9 cellular contexts compared by ENCODE assay signal in the genomic region with DNA sequence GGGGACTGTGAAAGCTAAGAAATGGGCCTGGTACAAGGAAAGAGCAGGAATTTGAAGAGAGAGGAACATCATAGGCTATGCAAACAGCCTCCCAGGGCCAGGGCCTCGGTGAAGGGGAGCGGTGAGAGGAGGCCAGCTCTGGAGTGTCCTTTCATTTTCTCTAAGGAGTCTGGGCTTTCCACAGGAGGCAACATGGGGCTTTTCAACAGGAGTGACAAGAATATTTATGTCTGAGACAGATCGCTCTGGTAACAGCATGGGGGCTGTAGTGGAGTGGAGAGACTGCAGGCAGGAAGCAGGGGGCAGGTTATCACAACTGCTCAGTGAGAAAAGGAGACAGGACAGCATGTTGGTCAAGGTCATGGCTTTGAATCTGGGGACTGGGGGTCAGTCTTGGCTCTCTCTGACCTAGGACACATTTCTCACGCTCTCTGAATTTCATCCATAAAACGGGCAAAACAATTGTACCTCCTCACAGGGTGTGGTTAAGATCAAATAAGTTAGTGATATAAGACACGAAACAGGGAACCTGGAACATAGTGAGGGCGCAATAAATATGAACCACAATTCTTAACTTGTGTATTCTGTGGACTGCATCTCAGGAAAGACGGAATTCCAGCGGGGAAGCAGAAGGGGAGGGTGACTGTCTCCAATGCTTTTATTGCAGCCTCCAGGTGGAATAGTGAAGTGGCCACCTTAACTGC. TPM values are rescaled to one million over a fixed set of nuclear protein-coding genes. Genes with fewer than 3 reads are reported as not detected.
A peak's percentile ranks its signal among the peaks of the same experiment; 100 is the strongest.
DNase-seq lines count a peak whose midpoint lies in the region; ATAC-seq and TF ChIP-seq lines count a peak whose summit lies in the region.
"Had no signal": no experiment of that assay in that cellular context is flagged by ENCODE, and none has a peak within 500 bp of the region (broad histone marks: within the 10 kb centered on the region; RNA-seq: fewer than 3 reads in every experiment).

No MANE protein-coding gene starts in this region.

- peaks cover 61% of the 10 kb centered on the region for H3K79me2 ChIP-seq in osteoblast (ENCODE audit: insufficient read depth, low read length)

- H3K4me1 ChIP-seq in Caco-2 (peaks cover 65% of the 10 kb centered on the region), SJSA1 (replicated peaks) (peaks cover 79% of the 10 kb centered on the region), esophagus muscularis mucosa (peaks cover 60 to 64% (median 60%) of the 10 kb centered on the region in 4 donors), osteoblast (ENCODE audit: insufficient read depth, low read length) (peaks cover 58% of the 10 kb centered on the region)

- H3K27me3 ChIP-seq in Caco-2 (replicated peaks; ENCODE audit: control insufficient read depth, insufficient read depth, low read length), result no peaks in the 10 kb centered on the region
- H3K27me3 ChIP-seq in SJSA1 (replicated peaks), result no peaks in the 10 kb centered on the region
- H3K27me3 ChIP-seq in esophagus muscularis mucosa, result no peaks in the 10 kb centered on the region
- H3K27me3 ChIP-seq in osteoblast (ENCODE audit: insufficient read depth, low read length), result no peaks in the 10 kb centered on the region

- peaks cover 10% of the 10 kb centered on the region for H4K20me1 ChIP-seq in osteoblast (ENCODE audit: insufficient read depth, low read length)

- no peak overlapping the region for H3K4me3 ChIP-seq in Caco-2 (ENCODE audit: low read depth, low read length)
- no peak overlapping the region for H3K4me3 ChIP-seq in SJSA1
- no peak overlapping the region for H3K4me3 ChIP-seq in esophagus muscularis mucosa
- no peak overlapping the region for H3K4me3 ChIP-seq in osteoblast (ENCODE audit: insufficient read depth, low read length)

- H3K9me3 ChIP-seq in Caco-2 (no peaks in the 10 kb centered on the region), SJSA1 (replicated peaks) (no peaks in the 10 kb centered on the region), esophagus muscularis mucosa (no peaks in the 10 kb centered on the region), osteoblast (ENCODE audit: low read depth, low read length) (no peaks in the 10 kb centered on the region)

- H3K4me1 Mint-ChIP-seq in Caco-2 (ENCODE audit: low read depth, unreplicated experiment), result peaks cover 40% of the 10 kb centered on the region

- peak overlapping the region; percentile 70 for H3K4me3 Mint-ChIP-seq in Caco-2 (ENCODE audit: unreplicated experiment)
- H3K4me3 Mint-ChIP-seq: activated B cell treated with CpG ODN at 0.5 μM for 24 hours had no signal

- POLR2A ChIA-PET in Caco-2 (lab: Charles Lee), result interaction anchor here (1.7 to 1.9 kb wide), 3 partner anchors 14 to 86 kb away, joined by 8 to 15 read pairs (median 12); partner anchors contain the start of genes DRC3, SREBF1 and TOM1L2

- WGBS in esophagus muscularis mucosa, result 69% methylated on average over 9 of the region's 9 CpGs

- ATAC-seq in HG03045 (IDR thresholded peaks at IDR 0.05; ENCODE audit: unreplicated experiment) (no peak), GM18520 (IDR thresholded peaks at IDR 0.05; ENCODE audit: unreplicated experiment) (no peak)

- no peak for TF ChIP-seq POLR2A in esophagus muscularis mucosa (IDR thresholded peaks at IDR 0.05; ENCODE audit: low read depth)

- DNase-seq in Caco-2 (peak in 1 of 2 experiments; percentile 37), SJSA1 (ENCODE audit: low read depth in 1 of 2, low spot score in 2 of 2) (no peak), esophagus muscularis mucosa (ENCODE audit: extremely low spot score) (no peak), osteoblast (ENCODE audit: insufficient read length, low spot score, missing footprints) (no peak), NCI-H526 (lab: John Stamatoyannopoulos, UW) (no peak)
- DNase-seq in activated naive CD4-positive, alpha-beta T cell treated with Interleukin-2 at 50 U/mL for 16 hours, result no peak
- DNase-seq: activated B cell treated with CpG ODN at 0.5 μM for 24 hours had no signal

- peak overlapping the region; percentile 100 for H3K27ac Mint-ChIP-seq in Caco-2 (ENCODE audit: unreplicated experiment)
- H3K27ac Mint-ChIP-seq: activated B cell treated with CpG ODN at 0.5 μM for 24 hours had no signal

- intact Hi-C loops in Caco-2 (cut with micrococcal nuclease; ENCODE audit: unreplicated experiment) (no loop called here), esophagus muscularis mucosa (cut with DNase I) (loop anchor here (5.0 to 10.0 kb wide), 4 partner anchors 52 to 112 kb away; partner anchors contain the start of genes ATPAF2, DRC3, GID4 and TOM1L2)

- peaks cover 20% of the 10 kb centered on the region for H3K36me3 Mint-ChIP-seq in Caco-2 (ENCODE audit: insufficient read depth, unreplicated experiment)

- no peak overlapping the region for H2AFZ ChIP-seq in osteoblast (ENCODE audit: low read length)

- H3K27ac ChIP-seq in SJSA1, result peak overlapping the region; percentile 93
- H3K27ac ChIP-seq in esophagus muscularis mucosa (replicated peaks in 1 of 4), result peak overlapping the region; percentile 63 to 79 (median 72)
- peak overlapping the region; percentile 44 for H3K27ac ChIP-seq in osteoblast (ENCODE audit: low read depth, low read length)

- H3K4me2 ChIP-seq in osteoblast (ENCODE audit: insufficient read depth, low read length), result peak overlapping the region; percentile 10

- H3K9me3 Mint-ChIP-seq in Caco-2 (ENCODE audit: unreplicated experiment), result no peaks in the 10 kb centered on the region
- H3K9me3 Mint-ChIP-seq: activated B cell treated with CpG ODN at 0.5 μM for 24 hours had no signal

- no peak for TF ChIP-seq CTCF in Caco-2 (IDR thresholded peaks at IDR 0.05; ENCODE audit: insufficient read depth in 1 of 2, low read depth in 1 of 2, low read length in 1 of 2, severe bottlenecking in 1 of 2, unreplicated experiment in 1 of 2)
- TF ChIP-seq CTCF in esophagus muscularis mucosa (IDR thresholded peaks at IDR 0.05), result no peak
- TF ChIP-seq CTCF in osteoblast (IDR thresholded peaks at IDR 0.05; ENCODE audit: extremely low read depth, low read depth, low read length), result no peak

- no peak for TF ChIP-seq EP300 in esophagus muscularis mucosa (IDR thresholded peaks at IDR 0.05)

- CTCF ChIA-PET in Caco-2 (lab: Charles Lee), result interaction anchor here (1.8 kb wide), 2 partner anchors 14 to 21 kb away, joined by 8 to 14 read pairs; no protein-coding TSS in a partner anchor

- no TSS peak for BruUV-seq in Caco-2 (replicated peaks; lab: Mats Ljungman, UMichigan)

- no peaks in the 10 kb centered on the region for H3K27me3 Mint-ChIP-seq in Caco-2 (ENCODE audit: insufficient read depth, unreplicated experiment)
- H3K27me3 Mint-ChIP-seq: activated B cell treated with CpG ODN at 0.5 μM for 24 hours had no signal

- no peaks in the 10 kb centered on the region for H3K36me3 ChIP-seq in Caco-2 (ENCODE audit: control insufficient read depth, insufficient read depth, low read length)
- no peaks in the 10 kb centered on the region for H3K36me3 ChIP-seq in SJSA1
- H3K36me3 ChIP-seq in esophagus muscularis mucosa, result no peaks in the 10 kb centered on the region
- no peaks in the 10 kb centered on the region for H3K36me3 ChIP-seq in osteoblast (ENCODE audit: insufficient read depth, low read length)

RNA-seq across cellular contexts. Expression of gene TOM1L2, which starts 49.9 kb away (rescaled TPM):
- total RNA-seq in Caco-2 (2022) (35.5 and 43.3 TPM in 2 replicates), esophagus muscularis mucosa (10 to 100 TPM; 64.4 to 96.9 (median 75.0) TPM), osteoblast (32.1 and 38.7 TPM in 2 replicates)
- total RNA-seq in SJSA1 (2014; rRNA removed; shearing (Covaris generic)), result 32.0 and 36.4 TPM in 2 replicates

RNA-seq across cellular contexts. Expression of gene DRC3, which starts 50.3 kb away (rescaled TPM):
- total RNA-seq in Caco-2 (2022) (1.6 and 2.1 TPM in 2 replicates), esophagus muscularis mucosa (1 to 10 TPM in 2 of 4 donors, under 1 TPM in 2; 0.71 to 4.2 (median 1.4) TPM), osteoblast (1.8 and 2.9 TPM in 2 replicates)
- total RNA-seq in SJSA1 (2014; rRNA removed; shearing (Covaris generic)), result 1.8 TPM in 1 of 2 replicates, not detected in the other
- total RNA-seq: activated B cell treated with CpG ODN at 0.5 μM for 24 hours had no signal
